In the genomic region with DNA sequence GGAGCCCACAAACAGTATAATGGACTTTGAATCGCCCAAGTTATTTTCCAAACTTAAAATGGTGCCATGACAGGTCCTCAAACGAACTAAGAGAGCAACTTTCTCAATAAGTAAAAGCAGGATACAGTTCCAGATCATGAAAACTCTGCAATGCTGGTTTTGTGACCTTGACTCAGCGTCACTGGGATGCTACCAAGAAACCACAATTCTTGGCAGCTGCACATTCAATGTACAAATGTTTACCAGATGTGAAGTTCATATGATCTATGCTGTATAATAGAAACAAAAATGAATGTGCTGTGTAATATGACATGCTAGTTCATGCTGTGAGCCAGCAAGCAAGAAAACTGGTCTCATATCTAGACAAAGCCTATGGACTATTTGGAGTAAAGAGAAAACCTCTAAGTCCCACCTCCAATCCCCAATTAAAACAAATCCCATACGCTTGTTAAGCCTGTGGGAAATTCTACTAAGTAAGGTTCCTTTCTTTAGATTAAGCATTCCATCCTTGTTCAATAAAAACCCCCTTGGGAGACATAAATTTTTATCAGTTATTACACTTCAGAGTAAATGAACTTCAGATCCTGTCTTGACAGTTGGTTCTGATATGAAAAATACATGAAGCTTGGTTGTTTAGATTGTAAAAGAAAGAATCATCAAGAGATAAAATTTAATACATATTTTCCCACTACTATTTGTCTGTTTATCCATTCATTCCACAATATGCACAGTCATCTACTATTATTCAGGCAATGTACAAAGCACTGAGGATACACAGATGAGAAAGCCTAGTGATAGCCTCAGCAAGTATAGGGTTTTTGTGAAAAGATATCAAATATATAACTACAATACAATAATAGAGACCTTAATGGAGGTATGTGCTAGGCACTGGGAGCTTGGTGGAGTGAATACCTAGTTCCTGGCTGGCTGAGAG, we compare ENCODE assay signal across 20 cellular contexts. TPM values are rescaled to one million over a fixed set of nuclear protein-coding genes. Genes with fewer than 3 reads are reported as not detected.
DNase-seq lines count a peak whose midpoint lies in the region; ATAC-seq and TF ChIP-seq lines count a peak whose summit lies in the region.
"Had no signal": no experiment of that assay in that cellular context is flagged by ENCODE, and none has a peak within 500 bp of the region (broad histone marks: within the 10 kb centered on the region; RNA-seq: fewer than 3 reads in every experiment).

No MANE protein-coding gene starts in this region.

- H3K27ac ChIP-seq in mesenchymal stem cell (ENCODE audit: low read length, poor library complexity, severe bottlenecking): no peak overlapping the region
- H3K27ac ChIP-seq in mesendoderm (ENCODE audit: low read depth, low read length): no peak overlapping the region
- H3K27ac ChIP-seq: RWPE1 had no signal

- no peak overlapping the region for H2BK15ac ChIP-seq in mesenchymal stem cell (ENCODE audit: low read depth, poor library complexity, severe bottlenecking)
- H2BK15ac ChIP-seq in mesendoderm (replicated peaks; ENCODE audit: low read depth): no peak overlapping the region

- H3K14ac ChIP-seq in mesenchymal stem cell (ENCODE audit: low read length in 2 of 2): no peak overlapping the region

- H3K4me2 ChIP-seq in mesenchymal stem cell (ENCODE audit: low read length, poor library complexity, severe bottlenecking): no peak overlapping the region
- H3K4me2 ChIP-seq in mesendoderm (ENCODE audit: low read length): no peak overlapping the region

- no peaks in the 10 kb centered on the region for H3K9me3 ChIP-seq in mesenchymal stem cell (ENCODE audit: control insufficient read depth, low read length)

- H2AK5ac ChIP-seq in mesenchymal stem cell (ENCODE audit: low read length, severe bottlenecking) (no peak overlapping the region), mesendoderm (ENCODE audit: low read length) (no peak overlapping the region)

- no peaks in the 10 kb centered on the region for H3K27me3 ChIP-seq in mesenchymal stem cell (ENCODE audit: control insufficient read depth in 1 of 2, insufficient read depth in 1 of 2, low read length in 2 of 2)
- H3K27me3 ChIP-seq in mesendoderm (ENCODE audit: insufficient read depth, low read length, poor library complexity): no peaks in the 10 kb centered on the region

- H3K36me3 ChIP-seq in mesenchymal stem cell (ENCODE audit: control insufficient read depth in 1 of 2, insufficient read depth in 2 of 2, low read depth in 1 of 2, low read length in 2 of 2) (no peaks in the 10 kb centered on the region), mesendoderm (ENCODE audit: control insufficient read depth, insufficient read depth, low read length) (no peaks in the 10 kb centered on the region)

- ATAC-seq in HG03175 (IDR thresholded peaks at IDR 0.05; ENCODE audit: unreplicated experiment): no peak
- no peak for ATAC-seq in GM18870 (IDR thresholded peaks at IDR 0.05; ENCODE audit: unreplicated experiment)
- ATAC-seq: activated CD4-positive, alpha-beta T cell treated with anti-CD3 and anti-CD28 coated beads for 36 hours; activated CD8-positive, alpha-beta memory T cell treated with anti-CD3 and anti-CD28 coated beads, Interleukin-2, amount 10 ng/mL, durations not matched to agents 7 days and 5 days; activated naive CD8-positive, alpha-beta T cell treated with anti-CD3 and anti-CD28 coated beads, Interleukin-2, amount 50 U/mL, for 24 hours; effector memory CD8-positive, alpha-beta T cell; HCT116 had no signal

- H3K56ac ChIP-seq in mesendoderm (ENCODE audit: low read length): no peak overlapping the region

- DNase-seq in AG09319 (ENCODE audit: extremely low read depth, low read depth) (peak; percentile 44), HFF-Myc (ENCODE audit: extremely low read depth, low read depth) (peak; percentile 88), brain pericyte (ENCODE audit: low read depth, low spot score) (peak; percentile 65), mesenchymal stem cell (peak; percentile 45), mesendoderm (no peak)
- DNase-seq in activated CD4-positive, CD25-positive, alpha-beta regulatory T cell treated with anti-CD3 and anti-CD28 coated beads, Interleukin-2, amount 50 U/mL, for 72 hours: no peak
- DNase-seq: activated CD4-positive, alpha-beta T cell treated with anti-CD3 and anti-CD28 coated beads for 36 hours; activated CD8-positive, alpha-beta memory T cell treated with anti-CD3 and anti-CD28 coated beads, Interleukin-2, amount 10 ng/mL, durations not matched to agents 7 days and 5 days; activated naive CD8-positive, alpha-beta T cell treated with anti-CD3 and anti-CD28 coated beads, Interleukin-2, amount 50 U/mL, for 24 hours; CD8-positive, alpha-beta memory T cell; effector memory CD8-positive, alpha-beta T cell; foreskin melanocyte; NCI-H1694 treated with DMSO at 0.1 percent for 48 hours; stimulated activated naive CD4-positive, alpha-beta T cell; SW 1271; trophoblast cell had no signal

- WGBS in mesenchymal stem cell: 76% methylated on average over 3 of the region's 4 CpGs
- no CpG with 5 or more reads among the region's 4 CpGs for WGBS in mesendoderm (ENCODE audit: extremely low coverage, insufficient coverage, low lambda C conversion rate)

- H4K5ac ChIP-seq in mesendoderm (ENCODE audit: low read length): no peak overlapping the region

- H3K4me1 ChIP-seq in mesenchymal stem cell (ENCODE audit: control insufficient read depth, insufficient read depth, low read depth, low read length): no peaks in the 10 kb centered on the region
- H3K4me1 ChIP-seq in mesendoderm (ENCODE audit: control insufficient read depth, low read depth, low read length): no peaks in the 10 kb centered on the region

- H3K79me2 ChIP-seq in mesendoderm (ENCODE audit: control insufficient read depth, insufficient read depth, low read length): no peaks in the 10 kb centered on the region

- H3K79me1 ChIP-seq in mesenchymal stem cell (replicated peaks; ENCODE audit: low read length, poor library complexity, severe bottlenecking) (no peaks in the 10 kb centered on the region), mesendoderm (ENCODE audit: low read length) (no peaks in the 10 kb centered on the region)

- no peak overlapping the region for H3K18ac ChIP-seq in mesenchymal stem cell (ENCODE audit: low read depth in 1 of 2, low read length in 2 of 2)
- no peak overlapping the region for H3K18ac ChIP-seq in mesendoderm (ENCODE audit: low read length)

- H2BK120ac ChIP-seq in mesenchymal stem cell (ENCODE audit: low read depth, low read length) (no peak overlapping the region), mesendoderm (ENCODE audit: low read depth, low read length) (no peak overlapping the region)

- no peak overlapping the region for H2AFZ ChIP-seq in mesenchymal stem cell (ENCODE audit: low read depth, low read length)

- H4K8ac ChIP-seq in mesenchymal stem cell (ENCODE audit: low read length): no peak overlapping the region
- no peak overlapping the region for H4K8ac ChIP-seq in mesendoderm (ENCODE audit: low read depth, low read length)

- H3K4ac ChIP-seq in mesenchymal stem cell (ENCODE audit: low read depth in 1 of 2, low read length in 2 of 2) (no peak overlapping the region), mesendoderm (ENCODE audit: low read depth, low read length) (no peak overlapping the region)

- H3K4me3 ChIP-seq in HFF-Myc (replicated peaks; ENCODE audit: low read depth, low read length) (no peak overlapping the region), mesenchymal stem cell (ENCODE audit: insufficient read depth in 1 of 2, low read depth in 1 of 2, low read length in 2 of 2) (peak overlapping the region in 1 of 2 experiments; percentile 3), mesendoderm (ENCODE audit: low read length) (no peak overlapping the region)

- no peak overlapping the region for H4K91ac ChIP-seq in mesenchymal stem cell (ENCODE audit: low read length)

- H3K9ac ChIP-seq in mesenchymal stem cell (ENCODE audit: low read length) (peak overlapping the region; percentile 46), mesendoderm (ENCODE audit: low read length) (no peak overlapping the region)

- no peak overlapping the region for H2BK12ac ChIP-seq in mesenchymal stem cell (ENCODE audit: low read length in 2 of 2)

- no peak overlapping the region for H3K23ac ChIP-seq in mesenchymal stem cell (ENCODE audit: low read length in 2 of 2)
- no peak overlapping the region for H3K23ac ChIP-seq in mesendoderm (ENCODE audit: low read length)

- TF ChIP-seq CTCF in AG09319 (IDR thresholded peaks at IDR 0.05; ENCODE audit: low read depth, low read length): no peak
- TF ChIP-seq CTCF in HFF-Myc (IDR thresholded peaks at IDR 0.05; ENCODE audit: low read depth, low read length, missing control alignments): no peak

- H2BK5ac ChIP-seq in mesenchymal stem cell (ENCODE audit: low read depth, low read length, poor library complexity, severe bottlenecking) (no peak overlapping the region), mesendoderm (ENCODE audit: low read length) (no peak overlapping the region)

RNA-seq across cellular contexts. Expression of gene COL21A1, which starts 20.2 kb away (rescaled TPM):
- 4.0 TPM for polyA plus RNA-seq in mesenchymal stem cell (2013, experiment 1 of 2)
- 3.9 TPM for polyA plus RNA-seq in mesenchymal stem cell (2013, experiment 2 of 2)
- polyA plus RNA-seq in mesendoderm (2013, experiment 1 of 2): 1.4 TPM
- 1.1 TPM for polyA plus RNA-seq in mesendoderm (2013, experiment 2 of 2)
- polyA plus RNA-seq: CD8-positive, alpha-beta memory T cell had no signal

Comparison
In these comparisons a context has a peak if more than half of its experiments do, and no peak if none do; other contexts are left out.
1. DNase-seq: peak in AG09319 (single experiment), HFF-Myc (single experiment), brain pericyte (single experiment) and mesenchymal stem cell (single experiment); none in activated CD4-positive, CD25-positive, alpha-beta regulatory T cell treated with anti-CD3 and anti-CD28 coated beads, Interleukin-2, amount 50 U/mL, for 72 hours (single experiment) and mesendoderm (single experiment).